ENCODE assay signal across 20 cellular contexts in the genomic region with DNA sequence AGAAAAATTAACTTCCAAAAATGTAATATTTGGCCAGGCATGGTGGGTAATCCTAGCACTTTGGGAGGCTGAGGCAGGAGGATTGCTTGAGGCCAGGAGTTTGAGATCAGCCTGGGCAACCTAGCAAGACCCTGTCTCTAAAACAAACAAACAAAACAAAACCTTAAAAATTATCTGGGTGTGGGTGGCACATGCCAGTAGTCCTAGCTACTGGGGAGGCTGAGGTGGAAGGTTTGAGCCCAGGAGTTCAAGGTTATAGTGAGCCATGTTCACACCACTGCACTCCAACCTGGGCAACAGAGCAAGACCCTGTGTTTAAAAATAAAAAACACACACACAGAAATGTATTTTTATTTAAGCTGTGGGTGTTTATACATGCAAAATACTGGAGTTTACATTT.
"Had no signal": no experiment of that assay in that cellular context is flagged by ENCODE, and none has a peak within 500 bp of the region (broad histone marks: within the 10 kb centered on the region; RNA-seq: fewer than 3 reads in every experiment).

No MANE protein-coding gene starts in this region.

- DNase-seq: IMR-90, KG1, MG63, NCI-H1092, NCI-H1105 treated with DMSO at 0.1 percent for 48 hours, NCI-H1417 treated with DMSO at 0.1 percent for 48 hours, NCI-H146, NCI-H1694 treated with DMSO at 0.1 percent for 48 hours, NCI-H1930, NCI-H2081, NCI-H2107, NCI-H2227 treated with DMSO at 0.1 percent for 48 hours, NCI-H524 treated with DMSO at 0.1 percent for 48 hours, NCI-H69, NCI-H774, PC-9, Peyer's patch, SHP77 treated with DMSO at 0.1 percent for 48 hours, SJCRH30 had no signal

- H3K4me1 ChIP-seq: Peyer's patch, SJCRH30 had no signal

- ATAC-seq: Right ventricle myocardium inferior had no signal

- H2AFZ ChIP-seq: PC-9 had no signal

- H3K9me3 ChIP-seq: MG63, Peyer's patch, SJCRH30 had no signal

- H3K4me2 ChIP-seq: PC-9 had no signal

- H3K4me3 ChIP-seq: MG63, PC-9, Peyer's patch, SJCRH30 had no signal

- H3K27me3 ChIP-seq: MG63, Peyer's patch, SJCRH30 had no signal

- H3K36me3 ChIP-seq: Peyer's patch, SJCRH30 had no signal

- H3K27ac ChIP-seq: PC-9, Peyer's patch, SJCRH30 had no signal
